In genomic region chr16:24863582-24864437, GRCh38 we compare ENCODE assay signal across 25 cellular contexts. TPM values are rescaled to one million over a fixed set of nuclear protein-coding genes. Genes with fewer than 3 reads are reported as not detected.
"Had no signal": no experiment of that assay in that cellular context is flagged by ENCODE, and none has a peak within 500 bp of the region (broad histone marks: within the 10 kb centered on the region; RNA-seq: fewer than 3 reads in every experiment).

No MANE protein-coding gene starts in this region.

- FAIRE-seq: keratinocyte had no signal

- H3K27ac Mint-ChIP-seq: effector memory CD8-positive, alpha-beta T cell; memory B cell; naive B cell; nephron; neural progenitor cell; stimulated activated memory B cell treated with anti-CD40 and anti-IgM and Interleukin-4, amounts not matched to agents 10 μg/mL and 1 μg/mL and 100 μg/mL, for 72 hours; type B pancreatic cell had no signal

- H3K27me3 Mint-ChIP-seq: type B pancreatic cell had no signal

- H2AFZ ChIP-seq: neural progenitor cell had no signal

- H3K4me3 ChIP-seq: lung, neural progenitor cell, prostate gland, testis, tibial artery had no signal

- H3K4me1 ChIP-seq: neural progenitor cell, prostate gland, testis, tibial artery had no signal

- ATAC-seq: effector memory CD8-positive, alpha-beta T cell; right cardiac atrium; stimulated activated memory B cell treated with anti-CD40 and anti-IgM and Interleukin-4, amounts not matched to agents 10 μg/mL and 1 μg/mL and 100 μg/mL, for 72 hours; stimulated activated naive CD8-positive, alpha-beta T cell treated with anti-CD3 and anti-CD28 coated beads, Interleukin-15, Interleukin-2, amounts not matched to agents 100 U/mL and 50 U/mL, for 24 hours had no signal

- H3K4me1 Mint-ChIP-seq: memory B cell; naive B cell; nephron; neural progenitor cell; stimulated activated memory B cell treated with anti-CD40 and anti-IgM and Interleukin-4, amounts not matched to agents 10 μg/mL and 1 μg/mL and 100 μg/mL, for 72 hours had no signal

- H3K4me3 Mint-ChIP-seq: effector memory CD8-positive, alpha-beta T cell; memory B cell; naive B cell; nephron; neural progenitor cell; stimulated activated memory B cell treated with anti-CD40 and anti-IgM and Interleukin-4, amounts not matched to agents 10 μg/mL and 1 μg/mL and 100 μg/mL, for 72 hours; type B pancreatic cell had no signal

- H3K9ac ChIP-seq: neural progenitor cell had no signal

- H3K36me3 Mint-ChIP-seq: neural progenitor cell, type B pancreatic cell had no signal

- DNase-seq: cerebellar nuclear complex; cortex of kidney; effector memory CD8-positive, alpha-beta T cell; hypothalamus; naive B cell; right cardiac atrium; stimulated activated CD4-positive, alpha-beta T cell treated with anti-CD3 and anti-CD28 coated beads, Interleukin-4, amount 100 ng/mL, for 4 hours; stimulated activated naive CD8-positive, alpha-beta T cell treated with anti-CD3 and anti-CD28 coated beads, Interleukin-15, Interleukin-2, amounts not matched to agents 100 U/mL and 50 U/mL, for 24 hours; substantia nigra; testis; tibial artery had no signal

- H3K4me2 ChIP-seq: neural progenitor cell had no signal

- H3K9me3 ChIP-seq: prostate gland, testis, tibial artery had no signal

- H3K27ac ChIP-seq: neural progenitor cell, prostate gland, testis, tibial artery had no signal

- H3K36me3 ChIP-seq: neural progenitor cell, prostate gland, tibial artery had no signal

- H3K27me3 ChIP-seq: neural progenitor cell, testis, tibial artery had no signal

RNA-seq across cellular contexts. Expression of gene SLC5A11, which starts 18.0 kb away (rescaled TPM):
- total RNA-seq: dermis microvascular lymphatic vessel endothelial cell, fibroblast of villous mesenchyme, frontal cortex, osteoblast, prostate gland, right cardiac atrium, skeletal muscle tissue, urinary bladder had no signal
